In the genomic region with DNA sequence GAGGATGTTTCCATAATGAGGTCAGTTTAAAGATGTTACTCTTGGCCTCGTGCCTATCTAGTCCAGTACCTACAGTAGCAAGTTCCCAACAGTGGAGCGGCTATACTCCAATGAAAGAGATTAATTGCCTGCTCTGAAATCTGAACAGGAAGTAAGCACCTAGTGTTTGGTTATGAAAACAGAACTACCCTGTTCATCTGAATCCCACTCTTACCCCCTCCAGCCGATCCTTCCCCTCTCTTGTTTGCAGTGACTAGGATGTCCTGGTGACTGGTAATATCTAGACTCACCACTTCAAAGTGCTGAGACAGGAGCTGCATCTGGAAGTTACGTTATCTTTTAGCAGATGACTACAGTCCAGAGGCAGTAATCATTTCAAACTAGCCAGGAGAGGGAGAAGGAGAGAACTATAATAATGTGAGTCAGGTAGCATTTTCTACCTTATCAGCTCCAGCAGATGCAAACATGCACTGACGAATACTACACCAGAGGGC, we compare ENCODE assay signal across 27 cellular contexts.
DNase-seq lines count a peak whose midpoint lies in the region; ATAC-seq and TF ChIP-seq lines count a peak whose summit lies in the region.
"Had no signal": no experiment of that assay in that cellular context is flagged by ENCODE, and none has a peak within 500 bp of the region (broad histone marks: within the 10 kb centered on the region; RNA-seq: fewer than 3 reads in every experiment).

No MANE protein-coding gene starts in this region.

- WGBS in H9 (ENCODE audit: extremely low coverage, insufficient read length, low lambda C conversion rate) = no CpG with 5 or more reads among the region's 5 CpGs
- 21 to 23% methylated on average over 5 of the region's 5 CpGs for WGBS in body of pancreas, 2 donors

- no peak overlapping the region for H4K8ac ChIP-seq in H9 (replicated peaks; ENCODE audit: insufficient read length, low read depth, low read length)

- H4K91ac ChIP-seq in H9 (ENCODE audit: insufficient read length, low read depth, low read length) = no peak overlapping the region

- H3K4me1 Mint-ChIP-seq in H9 = no peaks in the 10 kb centered on the region; a peak in 1 of 4 replicates
- H3K4me1 Mint-ChIP-seq: activated CD4-positive, alpha-beta T cell treated with anti-CD3 and anti-CD28 coated beads, Interleukin-2, amount 10 ng/mL, durations not matched to agents 24 days and 14 days; stimulated activated memory B cell treated with anti-CD40 and anti-IgM and Interleukin-4, amounts not matched to agents 10 μg/mL and 1 μg/mL and 100 μg/mL, for 72 hours had no signal

- no peaks in the 10 kb centered on the region for H3K79me1 ChIP-seq in H9 (ENCODE audit: insufficient read depth, low read depth, low read length, poor library complexity, severe bottlenecking)

- H3K4me2 ChIP-seq in H9 (ENCODE audit: insufficient read depth, insufficient read length, low read length) = no peak overlapping the region
- H3K4me2 ChIP-seq: BLaER1 treated with 17β-estradiol and CSF1 and Interleukin-3, amounts not matched to agents 10 nM and 100 nM; neural progenitor cell had no signal

- H3K9ac ChIP-seq in H9 (ENCODE audit: extremely low read depth, insufficient read length, low read length) = no peak overlapping the region
- H3K9ac ChIP-seq: BLaER1 treated with 17β-estradiol and CSF1 and Interleukin-3, amounts not matched to agents 10 nM and 100 nM; neural progenitor cell had no signal

- H3K4me3 ChIP-seq in body of pancreas = no peak overlapping the region
- H3K4me3 ChIP-seq: BLaER1 treated with 17β-estradiol and CSF1 and Interleukin-3, amounts not matched to agents 10 nM and 100 nM; lung; neural progenitor cell; SJSA1; upper lobe of right lung had no signal

- H3K18ac ChIP-seq in H9 (ENCODE audit: insufficient read length, low read depth, low read length) = no peak overlapping the region

- H3K9me3 Mint-ChIP-seq in H9 = no peaks in the 10 kb centered on the region
- H3K9me3 Mint-ChIP-seq: activated T-cell treated with anti-CD3 and anti-CD28 coated beads, Interleukin-2, amount 50 U/mL, for 24 hours; T-helper 1 cell treated with Interleukin-12 subunit alpha and Interleukin-12 subunit beta and Interleukin-4 antibody, amounts not matched to agents 30 μg/mL and 1 μg/mL, for 36 hours had no signal

- H3K36me3 ChIP-seq in body of pancreas (replicated peaks in 1 of 2; ENCODE audit: insufficient read depth in 1 of 2, low read depth in 2 of 2) = no peaks in the 10 kb centered on the region
- H3K36me3 ChIP-seq: BLaER1 treated with 17β-estradiol and CSF1 and Interleukin-3, amounts not matched to agents 10 nM and 100 nM; neural progenitor cell; SJSA1; upper lobe of right lung had no signal

- no peaks in the 10 kb centered on the region for H3K36me3 Mint-ChIP-seq in H9 (ENCODE audit: insufficient read depth in 1 of 3, low read depth in 3 of 3)
- H3K36me3 Mint-ChIP-seq: neural progenitor cell; stimulated activated memory B cell treated with anti-CD40 and anti-IgM and Interleukin-4, amounts not matched to agents 10 μg/mL and 1 μg/mL and 100 μg/mL, for 72 hours had no signal

- intact Hi-C loops in body of pancreas (cut with DNase I) = no loop called here

- no peaks in the 10 kb centered on the region for H4K20me1 ChIP-seq in H9 (ENCODE audit: control insufficient read depth, insufficient read depth, insufficient read length)
- H4K20me1 ChIP-seq: BLaER1 treated with 17β-estradiol and CSF1 and Interleukin-3, amounts not matched to agents 10 nM and 100 nM had no signal

- H3K9me3 ChIP-seq in H9 (ENCODE audit: control insufficient read depth, low read depth, low read length) (no peaks in the 10 kb centered on the region), body of pancreas (no peaks in the 10 kb centered on the region)
- H3K9me3 ChIP-seq: SJSA1, upper lobe of right lung had no signal

- no peaks in the 10 kb centered on the region for H3K79me2 ChIP-seq in H9 (ENCODE audit: insufficient read depth, low read length)

- no peak overlapping the region for H3K4me3 Mint-ChIP-seq in H9
- H3K4me3 Mint-ChIP-seq: activated CD4-positive, alpha-beta T cell treated with anti-CD3 and anti-CD28 coated beads, Interleukin-2, amount 10 ng/mL, durations not matched to agents 24 days and 14 days; activated T-cell treated with anti-CD3 and anti-CD28 coated beads, Interleukin-2, amount 50 U/mL, for 24 hours; neural progenitor cell; stimulated activated memory B cell treated with anti-CD40 and anti-IgM and Interleukin-4, amounts not matched to agents 10 μg/mL and 1 μg/mL and 100 μg/mL, for 72 hours; T-helper 1 cell treated with Interleukin-12 subunit alpha and Interleukin-12 subunit beta and Interleukin-4 antibody, amounts not matched to agents 30 μg/mL and 1 μg/mL, for 36 hours had no signal

- TF ChIP-seq CTCF in H9 (conservative IDR thresholded peaks at IDR 0.05) = no peak
- peak in 3 of 7 experiments; percentile 19 to 43 (median 35) for TF ChIP-seq CTCF in body of pancreas (IDR thresholded peaks at IDR 0.05)

- no peak overlapping the region for H3K4ac ChIP-seq in H9 (ENCODE audit: low read depth, low read length)

- H2BK5ac ChIP-seq in H9 (ENCODE audit: insufficient read length, low read length) = no peak overlapping the region

- no peak overlapping the region for H4K5ac ChIP-seq in H9 (ENCODE audit: insufficient read length, low read depth, low read length)

- no peak overlapping the region for H2BK12ac ChIP-seq in H9 (ENCODE audit: insufficient read length, low read depth, low read length)

- ATAC-seq in body of pancreas = peak; percentile 62
- ATAC-seq: sciatic nerve; stimulated activated memory B cell treated with anti-CD40 and anti-IgM and Interleukin-4, amounts not matched to agents 10 μg/mL and 1 μg/mL and 100 μg/mL, for 72 hours; upper lobe of right lung had no signal

- DNase-seq in H9 (no peak), SK-N-DZ (ENCODE audit: low spot score) (peak; percentile 42), body of pancreas (no peak), kidney glomerular epithelial cell (lab: John Stamatoyannopoulos, UW) (peak; percentile 81), NCI-H1417 (lab: John Stamatoyannopoulos, UW) (no peak), NCI-H1417 treated with DMSO at 0.1 percent for 48 hours (lab: John Stamatoyannopoulos, UW) (no peak)
- DNase-seq in activated CD4-positive, alpha-beta T cell treated with anti-CD3 and anti-CD28 coated beads, Interleukin-2, amount 50 U/mL, for 1 hour = no peak
- no peak for DNase-seq in activated CD4-positive, alpha-beta T cell treated with anti-CD3 and anti-CD28 coated beads for 4 hours
- DNase-seq: activated CD4-positive, alpha-beta T cell treated with anti-CD3 and anti-CD28 coated beads, Interleukin-2, amount 10 ng/mL, durations not matched to agents 24 days and 14 days; activated gamma-delta T cell; activated T-cell treated with anti-CD3 and anti-CD28 coated beads, Interleukin-2, amount 50 U/mL, for 24 hours; DMS79; GF-D8; glutamatergic neuron; KG1; MM.1S; NCI-H1436; NCI-H526; stimulated activated CD4-positive, alpha-beta T cell treated with anti-CD3 and anti-CD28 coated beads, Interleukin-4, amount 100 ng/mL, for 4 hours; upper lobe of right lung had no signal

- H2BK120ac ChIP-seq in H9 (ENCODE audit: low read depth, low read length, poor library complexity, severe bottlenecking) = no peak overlapping the region

- H2BK15ac ChIP-seq in H9 (ENCODE audit: low read depth, low read length) = no peak overlapping the region; the same call in 1 of the 2 replicates

- TF ChIP-seq POLR2A in body of pancreas (IDR thresholded peaks at IDR 0.05) = no peak

- no peak overlapping the region for H2BK20ac ChIP-seq in H9 (ENCODE audit: low read depth, low read length, poor library complexity, severe bottlenecking)

- no peak overlapping the region for H3T11ph ChIP-seq in H9 (ENCODE audit: low read length)

- H3K27ac ChIP-seq in H9 (ENCODE audit: insufficient read length, low read depth, low read length) (no peak overlapping the region), body of pancreas (peak overlapping the region in 2 of 4 donors; percentile 54 to 67)
- H3K27ac ChIP-seq: BLaER1 treated with 17β-estradiol and CSF1 and Interleukin-3, amounts not matched to agents 10 nM and 100 nM; neural progenitor cell; SJSA1; upper lobe of right lung had no signal

- H3K23me2 ChIP-seq in H9 (ENCODE audit: insufficient read length, low read depth, low read length, poor library complexity, severe bottlenecking) = no peaks in the 10 kb centered on the region

- H3K23ac ChIP-seq in H9 (ENCODE audit: insufficient read length, low read depth, low read length) = no peak overlapping the region

- H2AK5ac ChIP-seq in H9 (ENCODE audit: insufficient read length, low read length) = no peak overlapping the region

- peak overlapping the region; percentile 32 for H2AFZ ChIP-seq in H9 (ENCODE audit: low read length)
- H2AFZ ChIP-seq: neural progenitor cell had no signal

- no peak overlapping the region for H3K27ac Mint-ChIP-seq in H9
- H3K27ac Mint-ChIP-seq: activated CD4-positive, alpha-beta T cell treated with anti-CD3 and anti-CD28 coated beads, Interleukin-2, amount 10 ng/mL, durations not matched to agents 24 days and 14 days; activated T-cell treated with anti-CD3 and anti-CD28 coated beads, Interleukin-2, amount 50 U/mL, for 24 hours; neural progenitor cell; stimulated activated memory B cell treated with anti-CD40 and anti-IgM and Interleukin-4, amounts not matched to agents 10 μg/mL and 1 μg/mL and 100 μg/mL, for 72 hours; T-helper 1 cell treated with Interleukin-12 subunit alpha and Interleukin-12 subunit beta and Interleukin-4 antibody, amounts not matched to agents 30 μg/mL and 1 μg/mL, for 36 hours had no signal

- no peak overlapping the region for H3K56ac ChIP-seq in H9 (ENCODE audit: insufficient read length, low read depth, low read length)

- H3K14ac ChIP-seq in H9 (ENCODE audit: insufficient read depth, low read length) = no peak overlapping the region

- H3K4me1 ChIP-seq in H9 (ENCODE audit: insufficient read depth, low read length) = no peaks in the 10 kb centered on the region
- H3K4me1 ChIP-seq in body of pancreas = peaks cover 6% of the 10 kb centered on the region
- H3K4me1 ChIP-seq: BLaER1 treated with 17β-estradiol and CSF1 and Interleukin-3, amounts not matched to agents 10 nM and 100 nM; SJSA1; upper lobe of right lung had no signal

- H3K27me3 ChIP-seq in H9 (ENCODE audit: insufficient read depth, low read length) (no peaks in the 10 kb centered on the region), body of pancreas (no peaks in the 10 kb centered on the region)
- H3K27me3 ChIP-seq: BLaER1 treated with 17β-estradiol and CSF1 and Interleukin-3, amounts not matched to agents 10 nM and 100 nM; neural progenitor cell; SJSA1; upper lobe of right lung had no signal

- H3K27me3 Mint-ChIP-seq in H9 (ENCODE audit: low read depth) = no peaks in the 10 kb centered on the region
- H3K27me3 Mint-ChIP-seq: activated CD4-positive, alpha-beta T cell treated with anti-CD3 and anti-CD28 coated beads, Interleukin-2, amount 10 ng/mL, durations not matched to agents 24 days and 14 days; activated T-cell treated with anti-CD3 and anti-CD28 coated beads, Interleukin-2, amount 50 U/mL, for 24 hours; stimulated activated memory B cell treated with anti-CD40 and anti-IgM and Interleukin-4, amounts not matched to agents 10 μg/mL and 1 μg/mL and 100 μg/mL, for 72 hours had no signal

Comparison
In these comparisons a context has a peak if more than half of its experiments do, and no peak if none do; other contexts are left out.
1. DNase-seq: peak in SK-N-DZ (single experiment) and kidney glomerular epithelial cell (single experiment); none in H9 (single experiment), body of pancreas (0 of 4), activated CD4-positive, alpha-beta T cell treated with anti-CD3 and anti-CD28 coated beads, Interleukin-2, amount 50 U/mL, for 1 hour (single experiment), activated CD4-positive, alpha-beta T cell treated with anti-CD3 and anti-CD28 coated beads for 4 hours (0 of 2), NCI-H1417 (0 of 3) and NCI-H1417 treated with DMSO at 0.1 percent for 48 hours (single experiment).